Comparison of ENCODE assay signal across 13 cellular contexts in genomic region chr17:19010729-19011505, GRCh38. TPM values are rescaled to one million over a fixed set of nuclear protein-coding genes. Genes with fewer than 3 reads are reported as not detected.
DNase-seq lines count a peak whose midpoint lies in the region; ATAC-seq and TF ChIP-seq lines count a peak whose summit lies in the region.
"Had no signal": no experiment of that assay in that cellular context is flagged by ENCODE, and none has a peak within 500 bp of the region (broad histone marks: within the 10 kb centered on the region; RNA-seq: fewer than 3 reads in every experiment).

No MANE protein-coding gene starts in this region.

- peak overlapping the region; percentile 18 for H4K91ac ChIP-seq in mesenchymal stem cell (ENCODE audit: low read length)

- H3K4me2 ChIP-seq in mesenchymal stem cell (ENCODE audit: low read length, poor library complexity, severe bottlenecking): no peak overlapping the region

- no peaks in the 10 kb centered on the region for H3K79me1 ChIP-seq in mesenchymal stem cell (replicated peaks; ENCODE audit: low read length, poor library complexity, severe bottlenecking)

- H2AK5ac ChIP-seq in mesenchymal stem cell (ENCODE audit: low read length, severe bottlenecking): no peak overlapping the region

- no peaks in the 10 kb centered on the region for H3K27me3 Mint-ChIP-seq in stimulated activated naive CD8-positive, alpha-beta T cell treated with anti-CD3 and anti-CD28 coated beads, Interleukin-15, amount 100 ng/mL, for 72 hours

- H3K27ac ChIP-seq in right cardiac atrium (ENCODE audit: low read length) (no peak overlapping the region), right atrium auricular region (no peak overlapping the region), mesenchymal stem cell (ENCODE audit: low read length, poor library complexity, severe bottlenecking) (no peak overlapping the region), prostate gland (no peak overlapping the region)
- H3K27ac ChIP-seq: thoracic aorta had no signal

- H3K4me1 Mint-ChIP-seq in stimulated activated naive CD8-positive, alpha-beta T cell treated with anti-CD3 and anti-CD28 coated beads, Interleukin-15, amount 100 ng/mL, for 72 hours: peaks cover 9% of the 10 kb centered on the region

- H2AFZ ChIP-seq in mesenchymal stem cell (ENCODE audit: low read depth, low read length): no peak overlapping the region

- peak in 1 of 2 donors; percentile 22 for ATAC-seq in right cardiac atrium
- ATAC-seq in stimulated activated naive CD8-positive, alpha-beta T cell treated with anti-CD3 and anti-CD28 coated beads, Interleukin-15, amount 100 ng/mL, for 72 hours: no peak

- no peak overlapping the region for H2BK12ac ChIP-seq in mesenchymal stem cell (ENCODE audit: low read length in 2 of 2)

- no peak overlapping the region for H3K9ac ChIP-seq in mesenchymal stem cell (ENCODE audit: low read length)

- peak in 2 of 3 donors; percentile 2 to 9 for DNase-seq in right cardiac atrium
- DNase-seq in right atrium auricular region (ENCODE audit: low spot score): no peak
- peak; percentile 24 to 33 for DNase-seq in cardiac fibroblast (ENCODE audit: low read depth in 2 of 2)
- peak; percentile 47 for DNase-seq in mesenchymal stem cell
- DNase-seq in prostate gland (ENCODE audit: low spot score): no peak
- DNase-seq in NCI-H2227 treated with DMSO at 0.1 percent for 48 hours (lab: John Stamatoyannopoulos, UW): no peak
- DNase-seq in stimulated activated naive CD8-positive, alpha-beta T cell treated with anti-CD3 and anti-CD28 coated beads, Interleukin-15, amount 100 ng/mL, for 72 hours: no peak
- no peak for DNase-seq in stimulated activated naive CD4-positive, alpha-beta T cell (lab: John Stamatoyannopoulos, UW)
- DNase-seq: activated CD4-positive, alpha-beta T cell treated with anti-CD3 and anti-CD28 coated beads, Interleukin-2, amount 10 ng/mL, durations not matched to agents 24 days and 14 days; NCI-H1436 treated with DMSO at 0.1 percent for 48 hours; NCI-H524 had no signal

- H2BK120ac ChIP-seq in mesenchymal stem cell (ENCODE audit: low read depth, low read length): no peak overlapping the region

- no peak overlapping the region for H2BK5ac ChIP-seq in mesenchymal stem cell (ENCODE audit: low read depth, low read length, poor library complexity, severe bottlenecking)

- H3K9me3 Mint-ChIP-seq in stimulated activated naive CD8-positive, alpha-beta T cell treated with anti-CD3 and anti-CD28 coated beads, Interleukin-15, amount 100 ng/mL, for 72 hours: no peaks in the 10 kb centered on the region
- H3K9me3 Mint-ChIP-seq: activated CD4-positive, alpha-beta T cell treated with anti-CD3 and anti-CD28 coated beads, Interleukin-2, amount 10 ng/mL, durations not matched to agents 24 days and 14 days; T-helper 2 cell treated with Interferon-gamma antibody and Interleukin-4, amounts not matched to agents 5 μg/mL and 100 μg/mL, for 36 hours had no signal

- no peak overlapping the region for H3K4ac ChIP-seq in mesenchymal stem cell (ENCODE audit: low read depth in 1 of 2, low read length in 2 of 2)

- H2BK15ac ChIP-seq in mesenchymal stem cell (ENCODE audit: low read depth, poor library complexity, severe bottlenecking): no peak overlapping the region

- TF ChIP-seq POLR2A in prostate gland (IDR thresholded peaks at IDR 0.05): no peak

- H3K9me3 ChIP-seq in right cardiac atrium (ENCODE audit: control insufficient read depth, low read length) (no peaks in the 10 kb centered on the region), right atrium auricular region (no peaks in the 10 kb centered on the region), mesenchymal stem cell (ENCODE audit: control insufficient read depth, low read length) (no peaks in the 10 kb centered on the region), prostate gland (no peaks in the 10 kb centered on the region)
- H3K9me3 ChIP-seq: thoracic aorta had no signal

- H3K36me3 ChIP-seq in right atrium auricular region: no peaks in the 10 kb centered on the region
- no peaks in the 10 kb centered on the region for H3K36me3 ChIP-seq in mesenchymal stem cell (ENCODE audit: control insufficient read depth in 1 of 2, insufficient read depth in 2 of 2, low read depth in 1 of 2, low read length in 2 of 2)
- no peaks in the 10 kb centered on the region for H3K36me3 ChIP-seq in prostate gland
- H3K36me3 ChIP-seq: thoracic aorta had no signal

- TF ChIP-seq CTCF in right atrium auricular region (IDR thresholded peaks at IDR 0.05) (no peak), cardiac fibroblast (IDR thresholded peaks at IDR 0.05; ENCODE audit: low read depth, low read length) (no peak), prostate gland (IDR thresholded peaks at IDR 0.05) (no peak)

- H4K8ac ChIP-seq in mesenchymal stem cell (ENCODE audit: low read length): peak overlapping the region; percentile 22

- H3K4me1 ChIP-seq in right cardiac atrium (ENCODE audit: control insufficient read depth, insufficient read depth, low read length) (no peaks in the 10 kb centered on the region), right atrium auricular region (no peaks in the 10 kb centered on the region), mesenchymal stem cell (ENCODE audit: control insufficient read depth, insufficient read depth, low read depth, low read length) (peaks cover 7% of the 10 kb centered on the region), prostate gland (replicated peaks) (no peaks in the 10 kb centered on the region)

- H3K23ac ChIP-seq in mesenchymal stem cell (ENCODE audit: low read length in 2 of 2): no peak overlapping the region

- H3K27ac Mint-ChIP-seq in stimulated activated naive CD8-positive, alpha-beta T cell treated with anti-CD3 and anti-CD28 coated beads, Interleukin-15, amount 100 ng/mL, for 72 hours: no peak overlapping the region
- H3K27ac Mint-ChIP-seq: activated CD4-positive, alpha-beta T cell treated with anti-CD3 and anti-CD28 coated beads, Interleukin-2, amount 10 ng/mL, durations not matched to agents 24 days and 14 days; T-helper 2 cell treated with Interferon-gamma antibody and Interleukin-4, amounts not matched to agents 5 μg/mL and 100 μg/mL, for 36 hours had no signal

- intact Hi-C loops in right cardiac atrium (cut with DNase I): loop anchor here in 1 of 4 donors (5.0 kb wide), 1 partner anchor 49 kb away; no protein-coding TSS in a partner anchor
- intact Hi-C loops in prostate gland (cut with DNase I): no loop called here

- H3K4me3 Mint-ChIP-seq in stimulated activated naive CD8-positive, alpha-beta T cell treated with anti-CD3 and anti-CD28 coated beads, Interleukin-15, amount 100 ng/mL, for 72 hours: no peak overlapping the region
- H3K4me3 Mint-ChIP-seq: activated CD4-positive, alpha-beta T cell treated with anti-CD3 and anti-CD28 coated beads, Interleukin-2, amount 10 ng/mL, durations not matched to agents 24 days and 14 days; T-helper 2 cell treated with Interferon-gamma antibody and Interleukin-4, amounts not matched to agents 5 μg/mL and 100 μg/mL, for 36 hours had no signal

- no peak overlapping the region for H3K18ac ChIP-seq in mesenchymal stem cell (ENCODE audit: low read depth in 1 of 2, low read length in 2 of 2)

- H3K14ac ChIP-seq in mesenchymal stem cell (ENCODE audit: low read length in 2 of 2): peak overlapping the region in 1 of 2 experiments; percentile 26

- 66% methylated on average over 11 of the region's 11 CpGs for WGBS in right cardiac atrium
- 52% methylated on average over 9 of the region's 11 CpGs for WGBS in mesenchymal stem cell
- 67% methylated on average over 11 of the region's 11 CpGs for WGBS in prostate gland

- H3K27me3 ChIP-seq in right cardiac atrium (ENCODE audit: control insufficient read depth, insufficient read depth) (no peaks in the 10 kb centered on the region), right atrium auricular region (no peaks in the 10 kb centered on the region), mesenchymal stem cell (ENCODE audit: control insufficient read depth in 1 of 2, insufficient read depth in 1 of 2, low read length in 2 of 2) (peaks cover 0 to 10% of the 10 kb centered on the region in 2 experiments), prostate gland (replicated peaks; ENCODE audit: insufficient read depth) (no peaks in the 10 kb centered on the region)

- H3K4me3 ChIP-seq in right cardiac atrium (ENCODE audit: low read length) (no peak overlapping the region), right atrium auricular region (no peak overlapping the region), cardiac fibroblast (replicated peaks in 1 of 2; ENCODE audit: low read depth in 2 of 2, low read length in 2 of 2) (no peak overlapping the region), mesenchymal stem cell (ENCODE audit: insufficient read depth in 1 of 2, low read depth in 1 of 2, low read length in 2 of 2) (no peak overlapping the region), prostate gland (no peak overlapping the region)
- H3K4me3 ChIP-seq: thoracic aorta had no signal

RNA-seq across cellular contexts. Expression of gene FAM83G, which starts 6.4 kb away (rescaled TPM):
- total RNA-seq in right cardiac atrium: 10 to 100 TPM; 27.7 to 40.2 (median 30.3) TPM
- 18.7 TPM for polyA plus RNA-seq in right cardiac atrium
- total RNA-seq in right atrium auricular region: 10 to 100 TPM; 14.0 to 50.9 TPM
- 2.9 TPM for polyA plus RNA-seq in mesenchymal stem cell (2013, experiment 1 of 2)
- 2.8 TPM for polyA plus RNA-seq in mesenchymal stem cell (2013, experiment 2 of 2)
- 1 to 10 TPM; 7.3 to 9.5 TPM for total RNA-seq in prostate gland

RNA-seq across cellular contexts. Expression of gene GRAP, which starts 35.8 kb away (rescaled TPM):
- 1 to 10 TPM; 2.8 to 4.1 (median 3.6) TPM for total RNA-seq in right cardiac atrium
- polyA plus RNA-seq in right cardiac atrium: 2.3 TPM
- total RNA-seq in right atrium auricular region: 1 to 10 TPM; 2.5 to 5.6 TPM
- 0.12 TPM for polyA plus RNA-seq in mesenchymal stem cell (2013, experiment 1 of 2)
- polyA plus RNA-seq in mesenchymal stem cell (2013, experiment 2 of 2): 0.08 TPM
- 10 to 100 TPM in 1 of 2 donors, under 1 TPM in 1; 0.27 to 11.1 TPM for total RNA-seq in prostate gland

RNA-seq across cellular contexts. Expression of gene SLC5A10, which starts 59.0 kb away (rescaled TPM):
- total RNA-seq in right cardiac atrium (1 to 10 TPM in 2 of 4 donors, under 1 TPM in 2; 0.17 to 2.3 (median 1.3) TPM), right atrium auricular region (under 1 TPM in 1 of 2 donors, not detected in 1; 0.16 TPM), prostate gland (not detected)
- 0.61 TPM for polyA plus RNA-seq in right cardiac atrium
- polyA plus RNA-seq in mesenchymal stem cell (2013, experiment 1 of 2): 0.03 TPM
- not detected for polyA plus RNA-seq in mesenchymal stem cell (2013, experiment 2 of 2)
- total RNA-seq: activated CD4-positive, alpha-beta T cell treated with anti-CD3 and anti-CD28 coated beads, Interleukin-2, amount 10 ng/mL, durations not matched to agents 24 days and 14 days; thoracic aorta had no signal

Comparison
In these comparisons a context has a peak if more than half of its experiments do, and no peak if none do; other contexts are left out.
1. DNase-seq: peak in right cardiac atrium (2 of 3), cardiac fibroblast (2 of 2) and mesenchymal stem cell (single experiment); none in right atrium auricular region (single experiment), prostate gland (single experiment), NCI-H2227 treated with DMSO at 0.1 percent for 48 hours (single experiment), stimulated activated naive CD8-positive, alpha-beta T cell treated with anti-CD3 and anti-CD28 coated beads, Interleukin-15, amount 100 ng/mL, for 72 hours (0 of 2) and stimulated activated naive CD4-positive, alpha-beta T cell (0 of 6).